Comparison of ENCODE assay signal across 1 cellular context in the genomic region with DNA sequence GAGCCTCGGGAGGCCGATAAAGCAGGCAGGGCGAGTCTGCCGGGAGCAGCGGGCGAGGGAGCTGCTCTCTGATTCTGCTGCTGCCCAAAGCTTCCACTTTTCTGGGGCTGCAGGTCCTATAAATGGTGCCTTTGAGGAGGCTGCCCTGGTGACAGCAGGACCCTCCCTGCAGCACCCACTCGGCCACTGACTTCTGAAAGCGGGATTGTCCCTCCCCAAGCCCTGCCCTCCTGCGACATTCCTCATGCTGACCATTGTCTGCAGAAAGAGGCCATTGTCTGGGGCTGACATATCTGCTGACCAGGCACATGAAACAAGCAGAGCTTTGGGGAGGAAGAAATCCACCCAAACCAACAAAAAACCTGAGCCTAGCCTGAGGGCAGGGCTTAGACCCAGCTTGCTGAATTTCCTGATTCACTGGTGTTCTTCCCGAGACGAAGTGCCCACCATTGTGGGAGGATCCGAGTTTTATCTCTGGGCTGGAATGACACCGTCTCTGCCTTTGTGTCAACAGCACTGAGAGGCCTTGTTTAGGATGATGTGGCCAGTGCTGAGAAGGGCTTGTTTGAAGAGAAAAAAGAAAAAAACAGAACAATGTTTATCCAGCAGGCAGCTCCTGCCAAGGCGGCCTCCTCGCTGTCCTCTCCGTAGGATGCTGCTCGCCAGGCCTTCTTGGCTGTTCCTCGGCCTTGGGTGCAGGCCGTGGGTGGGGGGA.
TF ChIP-seq lines count a peak whose summit lies in the region.

No MANE protein-coding gene starts in this region.

TF ChIP-seq in HepG2, 621 proteins besides CTCF, POLR2A, EP300 and RAD21 (continued from another document):
- TF ChIP-seq, protein P1, sequence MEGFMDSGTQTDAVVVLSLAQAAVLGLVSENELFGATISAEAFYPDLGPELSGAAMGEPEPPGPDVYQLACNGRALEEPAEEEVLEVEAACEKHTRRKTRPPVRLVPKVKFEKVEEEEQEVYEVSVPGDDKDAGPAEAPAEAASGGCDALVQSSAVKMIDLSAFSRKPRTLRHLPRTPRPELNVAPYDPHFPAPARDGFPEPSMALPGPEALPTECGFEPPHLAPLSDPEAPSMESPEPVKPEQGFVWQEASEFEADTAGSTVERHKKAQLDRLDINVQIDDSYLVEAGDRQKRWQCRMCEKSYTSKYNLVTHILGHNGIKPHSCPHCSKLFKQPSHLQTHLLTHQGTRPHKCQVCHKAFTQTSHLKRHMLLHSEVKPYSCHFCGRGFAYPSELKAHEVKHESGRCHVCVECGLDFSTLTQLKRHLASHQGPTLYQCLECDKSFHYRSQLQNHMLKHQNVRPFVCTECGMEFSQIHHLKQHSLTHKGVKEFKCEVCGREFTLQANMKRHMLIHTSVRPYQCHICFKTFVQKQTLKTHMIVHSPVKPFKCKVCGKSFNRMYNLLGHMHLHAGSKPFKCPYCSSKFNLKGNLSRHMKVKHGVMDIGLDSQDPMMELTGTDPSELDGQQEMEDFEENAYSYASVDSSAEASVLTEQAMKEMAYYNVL (CRISPR knock-in tag; IDR thresholded peaks at IDR 0.05; ENCODE audit: borderline replicate concordance), result no peak
- peak; percentile 18; the same call in 1 of the 2 replicates for TF ChIP-seq KDM4B (CRISPR knock-in tag; IDR thresholded peaks at IDR 0.05)
- 0 out of 2 replicates have a peak, but pooled peaks have one; percentile 46 for TF ChIP-seq POGZ (CRISPR knock-in tag; IDR thresholded peaks at IDR 0.05)
- no peak for TF ChIP-seq HOXA7 (CRISPR knock-in tag; IDR thresholded peaks at IDR 0.05)
- TF ChIP-seq ZNF275 (CRISPR knock-in tag; IDR thresholded peaks at IDR 0.05; ENCODE audit: borderline replicate concordance), result no peak
- no peak for TF ChIP-seq REL (CRISPR knock-in tag; conservative IDR thresholded peaks at IDR 0.05)
- peak; percentile 63; the same call in 1 of the 2 replicates for TF ChIP-seq ZNF331 (CRISPR knock-in tag; IDR thresholded peaks at IDR 0.05)
- peak; percentile 33; the same call in 1 of the 2 replicates for TF ChIP-seq PRMT3 (CRISPR knock-in tag; IDR thresholded peaks at IDR 0.05; ENCODE audit: borderline replicate concordance, low read depth)
- TF ChIP-seq ATF2 (CRISPR knock-in tag; IDR thresholded peaks at IDR 0.05), result peak; percentile 23; the same call in 1 of the 2 replicates
